9 cellular contexts compared by ENCODE assay signal in genomic region chr3:54120657-54121403, GRCh38. TPM values are rescaled to one million over a fixed set of nuclear protein-coding genes. Genes with fewer than 3 reads are reported as not detected.
DNase-seq lines count a peak whose midpoint lies in the region; ATAC-seq, FAIRE-seq and TF ChIP-seq lines count a peak whose summit lies in the region.
"Had no signal": no experiment of that assay in that cellular context is flagged by ENCODE, and none has a peak within 500 bp of the region (broad histone marks: within the 10 kb centered on the region; RNA-seq: fewer than 3 reads in every experiment).

No MANE protein-coding gene starts in this region.

- H3K9me3 ChIP-seq in ascending aorta (no peaks in the 10 kb centered on the region), muscle layer of duodenum (ENCODE audit: control insufficient read depth in 1 of 2, low read length in 2 of 2) (no peaks in the 10 kb centered on the region)

- FAIRE-seq in GM12891 (lab: Jason Lieb, UNC), result peak; percentile 26
- FAIRE-seq: colon had no signal

- H3K27me3 ChIP-seq in ascending aorta (peaks cover 9% of the 10 kb centered on the region), muscle layer of duodenum (ENCODE audit: low read depth, low read length) (peaks cover 11% of the 10 kb centered on the region)

- H3K4me1 ChIP-seq in ascending aorta (peaks cover 0 to 10% of the 10 kb centered on the region in 2 donors), muscle layer of duodenum (ENCODE audit: control insufficient read depth in 1 of 2, insufficient read depth in 2 of 2, low read length in 2 of 2) (peaks cover 0 to 24% of the 10 kb centered on the region in 2 donors)

- TF ChIP-seq CTCF in ascending aorta (IDR thresholded peaks at IDR 0.05), result no peak

- no peak overlapping the region for H3K27ac ChIP-seq in ascending aorta
- no peak overlapping the region for H3K27ac ChIP-seq in muscle layer of duodenum (ENCODE audit: low read length)

- H3K4me3 ChIP-seq in ascending aorta, result peak overlapping the region; percentile 59 to 61
- H3K4me3 ChIP-seq in muscle layer of duodenum (ENCODE audit: low read depth in 1 of 2, low read length in 2 of 2), result peak overlapping the region; percentile 16 to 73

- TF ChIP-seq POLR2A in GM12891 (IDR thresholded peaks at IDR 0.05; ENCODE audit: low read depth, low read length), result no peak

- peak; percentile 79 for ATAC-seq in HG03060 (IDR thresholded peaks at IDR 0.05; ENCODE audit: low read depth, unreplicated experiment)
- no peak for ATAC-seq in HG03457 (IDR thresholded peaks at IDR 0.05; ENCODE audit: unreplicated experiment)

- H3K36me3 ChIP-seq in ascending aorta (no peaks in the 10 kb centered on the region), muscle layer of duodenum (ENCODE audit: control insufficient read depth in 1 of 2, insufficient read depth in 2 of 2, low read length in 2 of 2) (no peaks in the 10 kb centered on the region)

- DNase-seq in GM12891 (ENCODE audit: insufficient read length, low spot score), result peak; percentile 52
- no peak for DNase-seq in ascending aorta (ENCODE audit: low spot score in 2 of 2)
- no peak for DNase-seq in NCI-H2171 treated with DMSO at 0.1 percent for 48 hours (lab: John Stamatoyannopoulos, UW)
- DNase-seq in SHP77 (lab: John Stamatoyannopoulos, UW), result no peak
- no peak for DNase-seq in NCI-H2227 treated with DMSO at 0.1 percent for 48 hours (lab: John Stamatoyannopoulos, UW)

- intact Hi-C loops in ascending aorta (cut with DNase I), result no loop called here

TF ChIP-seq in GM12891, 5 proteins besides CTCF, POLR2A, EP300 and RAD21:
- no peak for TF ChIP-seq POU2F2 (IDR thresholded peaks at IDR 0.05; ENCODE audit: low read depth, low read length)
- TF ChIP-seq PAX5 (IDR thresholded peaks at IDR 0.05; ENCODE audit: insufficient read depth, low read length, severe bottlenecking), result peak; percentile 62

RNA-seq across cellular contexts. Expression of gene CACNA2D3, which starts 1.5 kb away (rescaled TPM):
- polyA plus RNA-seq in GM12891 (2012; ENCODE audit: low read depth, missing spikeins), result not detected
- total RNA-seq in ascending aorta, result not detected
